In genomic region chr11:27696112-27696511, GRCh38 we compare ENCODE assay signal across 23 cellular contexts. TPM values are rescaled to one million over a fixed set of nuclear protein-coding genes. Genes with fewer than 3 reads are reported as not detected.
A peak's percentile ranks its signal among the peaks of the same experiment; 100 is the strongest.
DNase-seq lines count a peak whose midpoint lies in the region; FAIRE-seq and TF ChIP-seq lines count a peak whose summit lies in the region.
"Had no signal": no experiment of that assay in that cellular context is flagged by ENCODE, and none has a peak within 500 bp of the region (broad histone marks: within the 10 kb centered on the region; RNA-seq: fewer than 3 reads in every experiment).

No MANE protein-coding gene starts in this region.

- H3K27ac ChIP-seq in HUES48 (ENCODE audit: low read depth, low read length) (peak overlapping the region; percentile 60), iPS-18a (ENCODE audit: low read length) (peak overlapping the region; percentile 44), small intestine (ENCODE audit: low read depth in 1 of 2, low read length in 1 of 2) (no peak overlapping the region)
- H3K27ac ChIP-seq: skin epidermis, upper lobe of right lung had no signal

- H3K9ac ChIP-seq in HUES48 (ENCODE audit: low read depth, low read length) (no peak overlapping the region), iPS-18a (ENCODE audit: low read length) (peak overlapping the region; percentile 29)

- CTCF ChIA-PET in AG04449 (lab: Yijun Ruan, JAX), result interaction anchor here (0.8 to 3.5 kb wide), 6 partner anchors 21 to 1639 kb away, joined by 3 to 26 read pairs (median 6); no protein-coding TSS in a partner anchor

- no peak for TF ChIP-seq CTCF in AG04449 (IDR thresholded peaks at IDR 0.05; ENCODE audit: insufficient read depth, low read length, missing control alignments)

- H3K4me3 ChIP-seq in AG04449 (ENCODE audit: low read depth, low read length), result peak overlapping the region; percentile 89
- H3K4me3 ChIP-seq in HUES48 (ENCODE audit: low read depth, low read length), result peak overlapping the region; percentile 84
- H3K4me3 ChIP-seq in iPS-18a (ENCODE audit: low read length), result peak overlapping the region; percentile 92
- H3K4me3 ChIP-seq in small intestine (ENCODE audit: low read depth in 1 of 2, low read length in 2 of 2), result no peak overlapping the region
- H3K4me3 ChIP-seq: skin epidermis, upper lobe of right lung had no signal

- H3K9me3 ChIP-seq in HUES48 (ENCODE audit: control insufficient read depth, insufficient read depth, low read length), result no peaks in the 10 kb centered on the region
- no peaks in the 10 kb centered on the region for H3K9me3 ChIP-seq in iPS-18a (ENCODE audit: control insufficient read depth, low read depth, low read length)
- no peaks in the 10 kb centered on the region for H3K9me3 ChIP-seq in small intestine (ENCODE audit: control insufficient read depth, low read depth)
- H3K9me3 ChIP-seq: upper lobe of right lung had no signal

- no peak for FAIRE-seq in small intestine (lab: Jason Lieb, UNC)
- FAIRE-seq: A204.1 had no signal

- DNase-seq in AG04449 (ENCODE audit: low read depth, low spot score) (no peak), amniotic epithelial cell (ENCODE audit: low read depth) (peak; percentile 44), CD1c-positive myeloid dendritic cell (ENCODE audit: extremely low spot score) (no peak), islet precursor cell (no peak), RPMI8226 (no peak), small intestine (no peak)
- DNase-seq: activated B cell treated with CpG ODN at 0.5 μM for 24 hours; activated CD8-positive, alpha-beta T cell treated with anti-CD3 and anti-CD28 coated beads for 36 hours; activated naive CD4-positive, alpha-beta T cell treated with Interleukin-2 at 50 U/mL for 16 hours; activated T-cell treated with anti-CD3 and anti-CD28 coated beads, Interleukin-2, amount 50 U/mL, for 1 hour; anterior cingulate cortex; CD4-positive, alpha-beta T cell; effector CD8-positive, alpha-beta T cell; mesendoderm; NCI-H524; SIG-M5; stimulated activated CD4-positive, alpha-beta T cell treated with anti-CD3 and anti-CD28 coated beads, Interleukin-4, amount 100 ng/mL, for 1 hour; T-helper 17 cell; upper lobe of right lung had no signal

- H3K27me3 ChIP-seq in HUES48 (ENCODE audit: control insufficient read depth, insufficient read depth, low read length) (peaks cover 19% of the 10 kb centered on the region), iPS-18a (ENCODE audit: control insufficient read depth, insufficient read depth, low read length) (peaks cover 25% of the 10 kb centered on the region), small intestine (ENCODE audit: control insufficient read depth in 2 of 2, insufficient read depth in 2 of 2, low read length in 2 of 2) (peaks cover 3 to 13% of the 10 kb centered on the region in 2 donors)

- 54 to 59% (median 58%) methylated on average over 3 of the region's 3 CpGs for WGBS in small intestine, 3 donors

- peaks cover 50% of the 10 kb centered on the region for H3K4me1 ChIP-seq in HUES48 (ENCODE audit: control insufficient read depth, insufficient read depth, low read length)
- H3K4me1 ChIP-seq in iPS-18a (ENCODE audit: control insufficient read depth, low read depth, low read length), result peaks cover 43% of the 10 kb centered on the region
- peaks cover 0 to 2% of the 10 kb centered on the region in 2 donors for H3K4me1 ChIP-seq in small intestine (ENCODE audit: control insufficient read depth in 2 of 2, insufficient read depth in 1 of 2, low read depth in 1 of 2, low read length in 1 of 2)

- no peaks in the 10 kb centered on the region for H3K36me3 ChIP-seq in HUES48 (ENCODE audit: control insufficient read depth, insufficient read depth, low read length)
- H3K36me3 ChIP-seq in iPS-18a (ENCODE audit: control insufficient read depth, low read depth, low read length), result no peaks in the 10 kb centered on the region
- no peaks in the 10 kb centered on the region for H3K36me3 ChIP-seq in small intestine (ENCODE audit: control insufficient read depth in 2 of 2, insufficient read depth in 2 of 2, low read length in 2 of 2)
- H3K36me3 ChIP-seq: upper lobe of right lung had no signal

- POLR2A ChIA-PET in AG04449 (lab: Yijun Ruan, JAX), result no interaction called here

RNA-seq across cellular contexts. Expression of gene BDNF, which starts 4.1 kb away (rescaled TPM):
- under 1 TPM in 1 of 3 donors, not detected in 2; 0.15 TPM for polyA plus RNA-seq in small intestine

Comparison
In these comparisons a context has a peak if more than half of its experiments do, and no peak if none do; other contexts are left out.
1. H3K4me3 ChIP-seq: peak in AG04449 (single experiment), HUES48 (single experiment) and iPS-18a (single experiment); none in small intestine (0 of 2).
2. H3K27ac ChIP-seq: peak in HUES48 (single experiment) and iPS-18a (single experiment); none in small intestine (0 of 2).